In the genomic region with DNA sequence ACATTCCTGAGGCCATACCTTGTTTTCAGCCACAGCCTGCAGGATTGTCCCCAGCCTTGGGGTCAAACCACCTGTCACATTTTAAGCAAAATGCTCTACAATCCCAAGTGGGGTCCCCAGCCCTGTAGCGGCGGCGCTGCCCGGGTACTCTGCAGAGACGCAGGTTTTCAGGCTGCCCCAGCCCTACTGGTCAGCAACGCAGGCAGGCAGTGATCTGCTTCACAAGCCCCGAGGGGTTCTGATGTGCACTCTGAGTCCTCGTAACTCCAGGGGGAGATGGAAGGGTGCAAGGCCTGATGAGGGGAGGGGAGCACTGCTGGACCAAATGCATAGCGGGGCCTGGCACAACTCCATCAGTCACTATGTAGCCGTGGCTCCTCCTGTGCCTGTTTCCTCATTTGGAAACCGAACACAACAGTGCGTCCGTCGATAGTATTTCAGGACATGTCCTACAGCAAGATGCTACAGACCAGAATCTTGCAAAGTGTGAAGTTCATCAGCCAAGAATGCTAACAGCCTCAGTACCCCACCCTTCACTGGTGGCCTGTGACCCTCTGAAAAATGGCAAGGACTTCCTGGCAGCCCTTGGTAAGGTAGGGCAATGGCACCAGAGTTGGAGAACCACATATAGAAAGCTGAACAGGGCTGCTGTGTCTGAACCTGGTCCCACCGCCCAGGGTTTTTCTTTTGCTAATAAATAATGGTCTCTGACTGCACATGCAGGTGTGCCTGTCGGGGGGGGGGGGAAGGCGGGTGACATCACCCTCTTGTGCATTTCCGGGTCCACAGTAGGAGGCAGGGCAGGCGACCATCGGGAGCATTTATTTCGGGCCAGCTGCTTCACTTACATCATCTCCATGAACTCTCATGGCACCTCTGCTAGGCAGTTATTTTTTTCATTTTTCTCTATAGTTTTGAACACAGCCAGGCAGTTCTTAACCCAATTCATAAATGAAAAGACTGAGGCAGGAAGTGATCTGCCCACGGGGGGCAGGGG, we compare ENCODE assay signal across 2 cellular contexts.
TF ChIP-seq lines count a peak whose summit lies in the region.

No MANE protein-coding gene starts in this region.

TF ChIP-seq in GM12878, 131 proteins besides CTCF, POLR2A, EP300 and RAD21 (continued from another document):
- TF ChIP-seq WRNIP1 (IDR thresholded peaks at IDR 0.05; ENCODE audit: borderline replicate concordance, low read depth, low read length) (no peak), BRCA1 (IDR thresholded peaks at IDR 0.05; ENCODE audit: low read depth, low read length) (no peak), MEF2A (IDR thresholded peaks at IDR 0.05; ENCODE audit: insufficient read depth, low read depth, low read length) (no peak), ATF7 (IDR thresholded peaks at IDR 0.05; ENCODE audit: low read depth) (no peak), ASH2L (IDR thresholded peaks at IDR 0.05; ENCODE audit: borderline replicate concordance, low read depth) (no peak), ATF3 (IDR thresholded peaks at IDR 0.05; ENCODE audit: borderline replicate concordance, extremely low read depth, low read depth, low read length) (no peak), DPF2 (IDR thresholded peaks at IDR 0.05) (no peak), ZNF217 (IDR thresholded peaks at IDR 0.05) (no peak), SPI1 (IDR thresholded peaks at IDR 0.05; ENCODE audit: borderline replicate concordance, insufficient read depth, low read depth, low read length) (no peak), BACH1 (IDR thresholded peaks at IDR 0.05; ENCODE audit: borderline replicate concordance) (no peak)
- TF ChIP-seq, protein P1, sequence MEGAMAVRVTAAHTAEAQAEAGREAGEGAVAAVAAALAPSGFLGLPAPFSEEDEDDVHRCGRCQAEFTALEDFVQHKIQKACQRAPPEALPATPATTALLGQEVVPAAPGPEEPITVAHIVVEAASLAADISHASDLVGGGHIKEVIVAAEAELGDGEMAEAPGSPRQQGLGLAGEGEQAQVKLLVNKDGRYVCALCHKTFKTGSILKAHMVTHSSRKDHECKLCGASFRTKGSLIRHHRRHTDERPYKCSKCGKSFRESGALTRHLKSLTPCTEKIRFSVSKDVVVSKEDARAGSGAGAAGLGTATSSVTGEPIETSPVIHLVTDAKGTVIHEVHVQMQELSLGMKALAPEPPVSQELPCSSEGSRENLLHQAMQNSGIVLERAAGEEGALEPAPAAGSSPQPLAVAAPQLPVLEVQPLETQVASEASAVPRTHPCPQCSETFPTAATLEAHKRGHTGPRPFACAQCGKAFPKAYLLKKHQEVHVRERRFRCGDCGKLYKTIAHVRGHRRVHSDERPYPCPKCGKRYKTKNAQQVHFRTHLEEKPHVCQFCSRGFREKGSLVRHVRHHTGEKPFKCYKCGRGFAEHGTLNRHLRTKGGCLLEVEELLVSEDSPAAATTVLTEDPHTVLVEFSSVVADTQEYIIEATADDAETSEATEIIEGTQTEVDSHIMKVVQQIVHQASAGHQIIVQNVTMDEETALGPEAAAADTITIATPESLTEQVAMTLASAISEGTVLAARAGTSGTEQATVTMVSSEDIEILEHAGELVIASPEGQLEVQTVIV (IDR thresholded peaks at IDR 0.05; ENCODE audit: borderline replicate concordance, partially characterized antibody): no peak

TF ChIP-seq in GM12891, 5 proteins besides CTCF, POLR2A, EP300 and RAD21 (continued from another document):
- TF ChIP-seq POU2F2 (IDR thresholded peaks at IDR 0.05; ENCODE audit: low read depth, low read length): no peak
- no peak for TF ChIP-seq PAX5 (IDR thresholded peaks at IDR 0.05; ENCODE audit: insufficient read depth, low read length, severe bottlenecking)
